Comparison of ENCODE assay signal across 14 cellular contexts in the genomic region with DNA sequence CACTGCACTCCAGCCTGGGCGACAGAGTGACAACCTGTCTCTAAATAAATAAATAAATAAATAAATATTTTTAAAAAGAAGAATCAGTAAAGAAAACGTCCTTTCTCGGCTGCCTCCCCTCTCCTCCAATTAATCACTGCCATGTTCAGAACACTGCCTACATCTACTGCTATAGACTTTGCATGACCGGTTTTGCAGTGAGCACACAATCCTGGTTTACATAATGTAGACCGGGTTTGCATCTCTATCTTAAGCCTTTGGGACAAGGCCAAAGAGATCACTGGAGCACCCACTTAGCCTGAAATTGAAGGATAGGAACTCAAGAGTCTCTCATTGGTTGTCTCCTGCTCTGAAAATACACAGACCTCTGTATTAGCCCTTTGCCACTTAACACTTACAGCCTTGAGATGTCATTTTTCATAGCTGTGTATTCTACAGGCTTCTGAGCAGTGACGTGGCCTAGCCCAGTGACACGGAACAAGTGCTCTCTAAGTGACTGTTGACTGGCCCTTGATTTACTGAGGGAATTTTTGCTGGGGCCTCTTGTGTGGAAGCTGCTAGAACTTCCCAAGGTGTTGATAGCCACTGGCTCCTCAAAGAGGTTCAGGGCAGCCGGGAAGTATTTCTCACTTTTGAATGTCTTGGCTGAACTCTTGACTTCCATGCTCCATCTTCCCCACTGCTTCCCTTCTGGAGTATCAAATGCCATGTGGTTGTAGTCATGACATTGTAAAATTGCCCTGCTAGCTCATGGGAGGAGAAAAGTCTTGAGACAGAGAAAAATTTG. TPM values are rescaled to one million over a fixed set of nuclear protein-coding genes. Genes with fewer than 3 reads are reported as not detected.
DNase-seq lines count a peak whose midpoint lies in the region; ATAC-seq and TF ChIP-seq lines count a peak whose summit lies in the region.
"Had no signal": no experiment of that assay in that cellular context is flagged by ENCODE, and none has a peak within 500 bp of the region (broad histone marks: within the 10 kb centered on the region; RNA-seq: fewer than 3 reads in every experiment).

No MANE protein-coding gene starts in this region.

- 41 to 53% (median 49%) methylated on average over 8 of the region's 8 CpGs for WGBS in heart left ventricle, 4 donors
- WGBS in upper lobe of left lung, 2 donors: 57 to 62% methylated on average over 8 of the region's 8 CpGs

- ATAC-seq in RWPE2 (ENCODE audit: low read depth): no peak
- peak; percentile 47 to 98 (median 78) for ATAC-seq in heart left ventricle
- ATAC-seq in upper lobe of left lung (ENCODE audit: low FRiP score in 2 of 2): peak; percentile 78 to 93
- no peak for ATAC-seq in GM18858 (IDR thresholded peaks at IDR 0.05; ENCODE audit: unreplicated experiment)
- no peak for ATAC-seq in left colon

- TF ChIP-seq EP300 in upper lobe of left lung (IDR thresholded peaks at IDR 0.05): peak in 1 of 4 donors; percentile 75

- no peak overlapping the region for H3K4me3 ChIP-seq in RWPE2 (ENCODE audit: severe bottlenecking)
- H3K4me3 ChIP-seq in heart left ventricle: no peak overlapping the region
- no peak overlapping the region for H3K4me3 ChIP-seq in upper lobe of left lung

- no peaks in the 10 kb centered on the region for H3K27me3 ChIP-seq in RWPE2 (ENCODE audit: insufficient read depth, poor library complexity, severe bottlenecking)
- H3K27me3 ChIP-seq in heart left ventricle: no peaks in the 10 kb centered on the region
- H3K27me3 ChIP-seq in upper lobe of left lung: no peaks in the 10 kb centered on the region
- H3K27me3 ChIP-seq: neutrophil had no signal

- TF ChIP-seq POLR2A in heart left ventricle (IDR thresholded peaks at IDR 0.05): no peak
- no peak for TF ChIP-seq POLR2A in upper lobe of left lung (IDR thresholded peaks at IDR 0.05)

- no peaks in the 10 kb centered on the region for H3K9me3 ChIP-seq in RWPE2 (ENCODE audit: severe bottlenecking)
- peaks cover 0 to 19% (median 0%) of the 10 kb centered on the region in 12 donors for H3K9me3 ChIP-seq in heart left ventricle
- H3K9me3 ChIP-seq in upper lobe of left lung: peaks cover 0 to 9% (median 0%) of the 10 kb centered on the region in 4 donors
- H3K9me3 ChIP-seq: neutrophil had no signal

- DNase-seq in DMS153 (lab: John Stamatoyannopoulos, UW): peak; percentile 1
- no peak for DNase-seq in DMS153 treated with DMSO at 0.1 percent for 48 hours (lab: John Stamatoyannopoulos, UW; ENCODE audit: unreplicated experiment)
- no peak for DNase-seq in RWPE2 (ENCODE audit: low spot score)
- DNase-seq in heart left ventricle: peak in 2 of 5 donors; percentile 47 to 48
- peak in 1 of 2 donors; percentile 83 for DNase-seq in upper lobe of left lung
- no peak for DNase-seq in GDM1 (lab: John Stamatoyannopoulos, UW)
- DNase-seq in left colon: no peak
- DNase-seq: activated naive CD4-positive, alpha-beta T cell treated with Interleukin-2 at 50 U/mL for 16 hours; substantia nigra; WERI-Rb-1 had no signal

- TF ChIP-seq CTCF in RWPE2 (IDR thresholded peaks at IDR 0.05; ENCODE audit: poor library complexity, severe bottlenecking): no peak
- no peak for TF ChIP-seq CTCF in heart left ventricle (IDR thresholded peaks at IDR 0.05)
- no peak for TF ChIP-seq CTCF in upper lobe of left lung (IDR thresholded peaks at IDR 0.05)

- H3K27ac ChIP-seq in RWPE2 (ENCODE audit: poor library complexity, severe bottlenecking): peak overlapping the region; percentile 97
- no peak overlapping the region for H3K27ac ChIP-seq in heart left ventricle
- H3K27ac ChIP-seq in upper lobe of left lung: peak overlapping the region in 2 of 4 donors; percentile 12 to 21
- H3K27ac ChIP-seq: 22Rv1, HL-60, neutrophil, WERI-Rb-1 had no signal

- no peaks in the 10 kb centered on the region for H3K36me3 ChIP-seq in RWPE2 (ENCODE audit: low read depth)
- no peaks in the 10 kb centered on the region for H3K36me3 ChIP-seq in heart left ventricle
- H3K36me3 ChIP-seq in upper lobe of left lung: no peaks in the 10 kb centered on the region
- H3K36me3 ChIP-seq: neutrophil, WERI-Rb-1 had no signal

- peaks cover 20% of the 10 kb centered on the region for H3K4me1 ChIP-seq in RWPE2 (ENCODE audit: insufficient read depth, poor library complexity, severe bottlenecking)
- H3K4me1 ChIP-seq in heart left ventricle: peaks cover 0 to 3% (median 0%) of the 10 kb centered on the region in 12 donors
- peaks cover 0 to 10% (median 3%) of the 10 kb centered on the region in 4 donors for H3K4me1 ChIP-seq in upper lobe of left lung

- intact Hi-C loops in heart left ventricle (cut with DNase I) (loop anchor here in 1 of 10 donors (2.0 kb wide), 1 partner anchor 272 kb away; no protein-coding TSS in a partner anchor), left colon (cut with DNase I, micrococcal nuclease) (no loop called here)

RNA-seq across cellular contexts. Expression of gene CCBE1, which starts 45.3 kb away (rescaled TPM):
- 1 to 10 TPM in 3 of 9 donors, under 1 TPM in 6; 0.20 to 6.3 (median 0.74) TPM for total RNA-seq in heart left ventricle
- polyA plus RNA-seq in heart left ventricle: under 1 TPM; 0.15 to 1.00 TPM
- 10 to 100 TPM in 4 of 6 donors, 1 to 10 TPM in 2; 8.7 to 23.6 (median 12.3) TPM for total RNA-seq in upper lobe of left lung
- total RNA-seq in left colon: 1 to 10 TPM in 1 of 2 donors, under 1 TPM in 1; 0.31 to 8.0 TPM

Comparison
In these comparisons a context has a peak if more than half of its experiments do, and no peak if none do; other contexts are left out.
1. ATAC-seq: peak in heart left ventricle (4 of 4) and upper lobe of left lung (2 of 2); none in RWPE2 (single experiment), GM18858 (single experiment) and left colon (single experiment).